In the genomic region with DNA sequence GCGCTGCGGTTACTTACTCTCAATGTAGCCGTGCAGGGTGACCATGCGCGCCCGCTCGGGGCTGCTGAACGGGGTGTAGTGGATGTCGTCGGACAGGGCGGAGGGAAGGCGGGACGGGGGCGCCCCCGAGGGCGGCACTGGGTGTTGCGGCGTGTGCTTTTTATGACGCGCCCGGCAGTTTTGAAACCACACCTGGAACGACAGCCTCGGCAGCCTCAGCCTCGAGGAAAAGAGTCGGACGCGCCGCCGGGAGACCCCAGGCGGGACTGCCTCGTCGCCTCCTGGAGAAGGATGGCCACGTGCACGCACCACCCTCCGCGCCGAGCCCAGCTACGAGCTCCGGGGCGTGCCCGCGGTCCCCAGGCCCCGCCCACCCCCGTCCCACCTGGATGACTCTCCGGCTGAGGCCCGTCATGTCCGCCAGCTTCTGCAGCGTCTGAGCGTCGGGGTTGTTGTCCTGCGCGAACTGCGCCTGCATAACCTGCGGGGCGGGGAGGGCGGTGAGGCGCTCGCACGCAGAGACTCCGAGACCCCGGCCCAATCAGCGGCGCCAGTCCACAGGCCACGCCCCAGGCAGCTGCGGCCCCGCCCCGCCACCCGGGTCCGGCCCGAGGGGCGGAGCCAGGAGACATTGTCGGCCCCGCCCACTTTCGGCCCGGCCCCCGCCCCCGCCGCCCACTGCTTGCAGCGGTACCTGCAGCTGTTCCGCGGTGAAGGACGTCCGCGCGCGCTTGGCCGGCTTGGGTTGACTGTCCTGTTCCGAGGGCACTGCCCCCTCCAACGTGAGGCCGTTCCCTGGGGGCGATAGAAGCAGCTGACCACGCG, we compare ENCODE assay signal across 8 cellular contexts. TPM values are rescaled to one million over a fixed set of nuclear protein-coding genes. Genes with fewer than 3 reads are reported as not detected.
DNase-seq lines count a peak whose midpoint lies in the region; ATAC-seq and TF ChIP-seq lines count a peak whose summit lies in the region.

No MANE protein-coding gene starts in this region.

- peaks cover 27% of the 10 kb centered on the region for H3K4me1 Mint-ChIP-seq in WTC11

- ATAC-seq in GM21619 (IDR thresholded peaks at IDR 0.05; ENCODE audit: unreplicated experiment) (peak; percentile 66), WTC11 (peak; percentile 94), GM19324 (IDR thresholded peaks at IDR 0.05; ENCODE audit: low FRiP score, unreplicated experiment) (no peak)

- H3K4me1 ChIP-seq in BE2C (peaks cover 3% of the 10 kb centered on the region), mucosa of rectum (ENCODE audit: control insufficient read depth in 2 of 2, insufficient read depth in 2 of 2, low read length in 2 of 2) (peaks cover 3 to 4% of the 10 kb centered on the region in 2 donors)

- CTCF ChIA-PET in WTC11 (lab: Charles Lee), result interaction anchor here (0.6 to 4.4 kb wide), 18 partner anchors 9 to 954 kb away, joined by 3 to 39 read pairs (median 4); partner anchors contain the start of genes MORN5, MRRF, NDUFA8 and RBM18

- DNase-seq in BE2C (peak; percentile 95), NCI-H146 (lab: John Stamatoyannopoulos, UW) (peak; percentile 90), WTC11 (ENCODE audit: low spot score) (peak; percentile 94), dorsolateral prefrontal cortex (no peak)
- peak; percentile 38 for DNase-seq in stimulated activated naive CD4-positive, alpha-beta T cell treated with Interleukin-2 at 50 U/mL for 16 hours (lab: John Stamatoyannopoulos, UW)

- peak overlapping the region; percentile 70 for H3K4me3 Mint-ChIP-seq in WTC11

- intact Hi-C loops in dorsolateral prefrontal cortex (cut with DNase I), result no loop called here

- H3K4me3 ChIP-seq in BE2C (ENCODE audit: low read depth, low read length) (peak overlapping the region; percentile 14; the same call in 1 of the 2 replicates), dorsolateral prefrontal cortex (peak overlapping the region in 55 of 59 donors; percentile 6 to 63 (median 37)), mucosa of rectum (ENCODE audit: low read length in 2 of 2) (peak overlapping the region; percentile 13 to 30)

- H3K36me3 Mint-ChIP-seq in WTC11, result peaks cover 5% of the 10 kb centered on the region; the same call in 1 of the 2 replicates

- no peak overlapping the region for H3K27ac Mint-ChIP-seq in WTC11

- POLR2A ChIA-PET in WTC11 (lab: Charles Lee), result interaction anchor here (0.6 to 0.9 kb wide), 4 partner anchors 12 to 138 kb away, joined by 3 to 8 read pairs (median 4); partner anchors contain the start of genes MRRF and RBM18

- H3K27me3 ChIP-seq in BE2C, result peaks cover 83% of the 10 kb centered on the region
- peaks cover 4 to 93% (median 68%) of the 10 kb centered on the region in 45 donors for H3K27me3 ChIP-seq in dorsolateral prefrontal cortex
- H3K27me3 ChIP-seq in mucosa of rectum (ENCODE audit: control insufficient read depth in 2 of 2, insufficient read depth in 2 of 2, low read length in 2 of 2), result peaks cover 46 to 64% of the 10 kb centered on the region in 2 donors

- H3K27me3 Mint-ChIP-seq in WTC11 (ENCODE audit: low read depth), result peaks cover 89% of the 10 kb centered on the region

- TF ChIP-seq CTCF in BE2C (IDR thresholded peaks at IDR 0.05; ENCODE audit: low read depth, low read length) (no peak), WTC11 (IDR thresholded peaks at IDR 0.05) (no peak), dorsolateral prefrontal cortex (IDR thresholded peaks at IDR 0.05 in 54 of 56, conservative IDR thresholded peaks at IDR 0.05 in 2 of 56; ENCODE audit: low read depth in 1 of 56, partially characterized antibody in 56 of 56) (no peak)

- H3K36me3 ChIP-seq in BE2C, result no peaks in the 10 kb centered on the region
- no peaks in the 10 kb centered on the region for H3K36me3 ChIP-seq in mucosa of rectum (ENCODE audit: control insufficient read depth in 2 of 2, insufficient read depth in 2 of 2, low read length in 2 of 2)

- H3K27ac ChIP-seq in dorsolateral prefrontal cortex (peak overlapping the region in 2 of 59 donors; percentile 4 to 57), mucosa of rectum (ENCODE audit: low read depth in 2 of 2, low read length in 2 of 2) (no peak overlapping the region)

- H3K9me3 ChIP-seq in BE2C (peaks cover 6% of the 10 kb centered on the region), mucosa of rectum (ENCODE audit: control insufficient read depth in 2 of 2, low read length in 2 of 2) (no peaks in the 10 kb centered on the region)

- no peak overlapping the region for H3K9ac ChIP-seq in mucosa of rectum (ENCODE audit: low read depth in 1 of 2, low read length in 2 of 2)

- no peaks in the 10 kb centered on the region for H3K9me3 Mint-ChIP-seq in WTC11

TF ChIP-seq in WTC11, 78 proteins besides CTCF, POLR2A, EP300 and RAD21 (continues in another document):
- peak; percentile 94 for TF ChIP-seq ZNF281 (CRISPR knock-in tag; IDR thresholded peaks at IDR 0.05)
- TF ChIP-seq TP53 (CRISPR knock-in tag; IDR thresholded peaks at IDR 0.05), result peak; percentile 92
- TF ChIP-seq, protein P1, sequence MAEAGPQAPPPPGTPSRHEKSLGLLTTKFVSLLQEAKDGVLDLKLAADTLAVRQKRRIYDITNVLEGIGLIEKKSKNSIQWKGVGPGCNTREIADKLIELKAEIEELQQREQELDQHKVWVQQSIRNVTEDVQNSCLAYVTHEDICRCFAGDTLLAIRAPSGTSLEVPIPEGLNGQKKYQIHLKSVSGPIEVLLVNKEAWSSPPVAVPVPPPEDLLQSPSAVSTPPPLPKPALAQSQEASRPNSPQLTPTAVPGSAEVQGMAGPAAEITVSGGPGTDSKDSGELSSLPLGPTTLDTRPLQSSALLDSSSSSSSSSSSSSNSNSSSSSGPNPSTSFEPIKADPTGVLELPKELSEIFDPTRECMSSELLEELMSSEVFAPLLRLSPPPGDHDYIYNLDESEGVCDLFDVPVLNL (CRISPR knock-in tag; IDR thresholded peaks at IDR 0.05; ENCODE audit: borderline replicate concordance, low read depth), result peak; percentile 74; the same call in 1 of the 2 replicates
- TF ChIP-seq NR3C1 (CRISPR knock-in tag; conservative IDR thresholded peaks at IDR 0.05; ENCODE audit: low read depth), result no peak
- TF ChIP-seq, protein P2, sequence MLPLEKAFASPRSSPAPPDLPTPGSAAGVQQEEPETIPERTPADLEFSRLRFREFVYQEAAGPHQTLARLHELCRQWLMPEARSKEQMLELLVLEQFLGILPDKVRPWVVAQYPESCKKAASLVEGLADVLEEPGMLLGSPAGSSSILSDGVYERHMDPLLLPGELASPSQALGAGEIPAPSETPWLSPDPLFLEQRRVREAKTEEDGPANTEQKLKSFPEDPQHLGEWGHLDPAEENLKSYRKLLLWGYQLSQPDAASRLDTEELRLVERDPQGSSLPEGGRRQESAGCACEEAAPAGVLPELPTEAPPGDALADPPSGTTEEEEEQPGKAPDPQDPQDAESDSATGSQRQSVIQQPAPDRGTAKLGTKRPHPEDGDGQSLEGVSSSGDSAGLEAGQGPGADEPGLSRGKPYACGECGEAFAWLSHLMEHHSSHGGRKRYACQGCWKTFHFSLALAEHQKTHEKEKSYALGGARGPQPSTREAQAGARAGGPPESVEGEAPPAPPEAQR (CRISPR knock-in tag; IDR thresholded peaks at IDR 0.05), result no peak
- TF ChIP-seq ATF1 (CRISPR knock-in tag; IDR thresholded peaks at IDR 0.05), result no peak
- TF ChIP-seq, protein P3, sequence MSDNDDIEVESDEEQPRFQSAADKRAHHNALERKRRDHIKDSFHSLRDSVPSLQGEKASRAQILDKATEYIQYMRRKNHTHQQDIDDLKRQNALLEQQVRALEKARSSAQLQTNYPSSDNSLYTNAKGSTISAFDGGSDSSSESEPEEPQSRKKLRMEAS (CRISPR knock-in tag; IDR thresholded peaks at IDR 0.05), result peak; percentile 99
- 0 out of 2 replicates have a peak, but pooled peaks have one; percentile 61 for TF ChIP-seq TCF7 (CRISPR knock-in tag; IDR thresholded peaks at IDR 0.05; ENCODE audit: low read depth)

RNA-seq across cellular contexts. Expression of gene LHX6, which starts 15.0 kb away (rescaled TPM):
- 0.17 TPM for polyA plus RNA-seq in BE2C (2012; ENCODE audit: insufficient read depth, insufficient read length, low read depth)
- total RNA-seq in WTC11 (2021) (0.71 to 1.5 TPM (median 1.5 TPM) in 3 replicates), dorsolateral prefrontal cortex (10 to 100 TPM in 95 of 120 experiments, 1 to 10 TPM in 25; 4.6 to 27.9 (median 13.8) TPM)

RNA-seq across cellular contexts. Expression of gene RBM18, which starts 50.8 kb away (rescaled TPM):
- polyA plus RNA-seq in BE2C (2012; ENCODE audit: insufficient read depth, insufficient read length, low read depth), result 57.4 TPM
- total RNA-seq in WTC11 (2021) (11.4 to 14.3 TPM (median 13.1 TPM) in 3 replicates), dorsolateral prefrontal cortex (10 to 100 TPM; 14.1 to 43.0 (median 29.6) TPM)

RNA-seq across cellular contexts. Expression of gene MRRF, which starts 50.9 kb away (rescaled TPM):
- 41.2 TPM for polyA plus RNA-seq in BE2C (2012; ENCODE audit: insufficient read depth, insufficient read length, low read depth)
- total RNA-seq in WTC11 (2021), result 36.1 to 42.3 TPM (median 38.8 TPM) in 3 replicates
- 10 to 100 TPM; 21.9 to 44.0 (median 29.3) TPM for total RNA-seq in dorsolateral prefrontal cortex

RNA-seq across cellular contexts. Expression of gene MORN5, which starts 54.1 kb away (rescaled TPM):
- not detected for polyA plus RNA-seq in BE2C (2012; ENCODE audit: insufficient read depth, insufficient read length, low read depth)
- total RNA-seq in WTC11 (2021), result not detected in 3 replicates
- total RNA-seq in dorsolateral prefrontal cortex, result 1 to 10 TPM in 113 of 120 experiments, under 1 TPM in 3, not detected in 4; 0.79 to 8.3 (median 3.3) TPM

RNA-seq across cellular contexts. Expression of gene NDUFA8, which starts 54.2 kb away (rescaled TPM):
- polyA plus RNA-seq in BE2C (2012; ENCODE audit: insufficient read depth, insufficient read length, low read depth), result 171 TPM
- 70.7 to 71.8 TPM (median 71.2 TPM) in 3 replicates for total RNA-seq in WTC11 (2021)
- 100 to 1,000 TPM in 34 of 120 experiments, 10 to 100 TPM in 86; 50.3 to 125 (median 89.3) TPM for total RNA-seq in dorsolateral prefrontal cortex

Comparison
In these comparisons a context has a peak if more than half of its experiments do, and no peak if none do; other contexts are left out.
1. DNase-seq: peak in BE2C (single experiment), NCI-H146 (single experiment), WTC11 (single experiment) and stimulated activated naive CD4-positive, alpha-beta T cell treated with Interleukin-2 at 50 U/mL for 16 hours (single experiment); none in dorsolateral prefrontal cortex (0 of 10).
2. Peak in every context shown above with its lines, with median percentiles within 50 percentile points of each other: H3K4me3 ChIP-seq.